Comparison of ENCODE assay signal across 1 cellular context in the genomic region with DNA sequence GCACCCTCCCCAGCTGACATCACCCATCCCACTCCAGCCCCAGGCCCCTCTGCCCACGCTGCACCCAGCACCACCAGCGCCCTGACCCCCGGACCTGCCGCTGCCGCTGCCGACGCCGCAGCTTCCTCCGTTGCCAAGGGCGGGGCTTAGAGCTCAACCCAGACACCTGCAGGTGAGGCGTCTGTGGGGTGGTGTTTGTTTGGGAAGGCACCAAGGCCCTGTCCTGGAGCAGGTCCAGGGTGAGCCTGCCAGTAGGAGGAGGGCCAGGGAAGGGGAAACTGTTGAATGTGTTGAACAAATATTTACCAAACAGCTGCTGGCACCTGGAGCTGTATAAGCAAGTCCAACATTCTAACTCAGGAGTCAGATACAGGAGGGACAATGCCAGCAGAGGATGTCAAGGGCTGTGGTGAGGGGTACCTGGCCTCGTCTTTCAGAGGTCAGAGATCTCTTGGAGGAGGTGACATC.
TF ChIP-seq lines count a peak whose summit lies in the region.

No MANE protein-coding gene starts in this region.

TF ChIP-seq in HepG2, 621 proteins besides CTCF, POLR2A, EP300 and RAD21 (continued from another document and continues in another):
- TF ChIP-seq, protein P1, sequence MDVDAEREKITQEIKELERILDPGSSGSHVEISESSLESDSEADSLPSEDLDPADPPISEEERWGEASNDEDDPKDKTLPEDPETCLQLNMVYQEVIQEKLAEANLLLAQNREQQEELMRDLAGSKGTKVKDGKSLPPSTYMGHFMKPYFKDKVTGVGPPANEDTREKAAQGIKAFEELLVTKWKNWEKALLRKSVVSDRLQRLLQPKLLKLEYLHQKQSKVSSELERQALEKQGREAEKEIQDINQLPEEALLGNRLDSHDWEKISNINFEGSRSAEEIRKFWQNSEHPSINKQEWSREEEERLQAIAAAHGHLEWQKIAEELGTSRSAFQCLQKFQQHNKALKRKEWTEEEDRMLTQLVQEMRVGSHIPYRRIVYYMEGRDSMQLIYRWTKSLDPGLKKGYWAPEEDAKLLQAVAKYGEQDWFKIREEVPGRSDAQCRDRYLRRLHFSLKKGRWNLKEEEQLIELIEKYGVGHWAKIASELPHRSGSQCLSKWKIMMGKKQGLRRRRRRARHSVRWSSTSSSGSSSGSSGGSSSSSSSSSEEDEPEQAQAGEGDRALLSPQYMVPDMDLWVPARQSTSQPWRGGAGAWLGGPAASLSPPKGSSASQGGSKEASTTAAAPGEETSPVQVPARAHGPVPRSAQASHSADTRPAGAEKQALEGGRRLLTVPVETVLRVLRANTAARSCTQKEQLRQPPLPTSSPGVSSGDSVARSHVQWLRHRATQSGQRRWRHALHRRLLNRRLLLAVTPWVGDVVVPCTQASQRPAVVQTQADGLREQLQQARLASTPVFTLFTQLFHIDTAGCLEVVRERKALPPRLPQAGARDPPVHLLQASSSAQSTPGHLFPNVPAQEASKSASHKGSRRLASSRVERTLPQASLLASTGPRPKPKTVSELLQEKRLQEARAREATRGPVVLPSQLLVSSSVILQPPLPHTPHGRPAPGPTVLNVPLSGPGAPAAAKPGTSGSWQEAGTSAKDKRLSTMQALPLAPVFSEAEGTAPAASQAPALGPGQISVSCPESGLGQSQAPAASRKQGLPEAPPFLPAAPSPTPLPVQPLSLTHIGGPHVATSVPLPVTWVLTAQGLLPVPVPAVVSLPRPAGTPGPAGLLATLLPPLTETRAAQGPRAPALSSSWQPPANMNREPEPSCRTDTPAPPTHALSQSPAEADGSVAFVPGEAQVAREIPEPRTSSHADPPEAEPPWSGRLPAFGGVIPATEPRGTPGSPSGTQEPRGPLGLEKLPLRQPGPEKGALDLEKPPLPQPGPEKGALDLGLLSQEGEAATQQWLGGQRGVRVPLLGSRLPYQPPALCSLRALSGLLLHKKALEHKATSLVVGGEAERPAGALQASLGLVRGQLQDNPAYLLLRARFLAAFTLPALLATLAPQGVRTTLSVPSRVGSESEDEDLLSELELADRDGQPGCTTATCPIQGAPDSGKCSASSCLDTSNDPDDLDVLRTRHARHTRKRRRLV (CRISPR knock-in tag; IDR thresholded peaks at IDR 0.05) = no peak
- TF ChIP-seq NFRKB (IDR thresholded peaks at IDR 0.05) = no peak
- TF ChIP-seq, protein P2, sequence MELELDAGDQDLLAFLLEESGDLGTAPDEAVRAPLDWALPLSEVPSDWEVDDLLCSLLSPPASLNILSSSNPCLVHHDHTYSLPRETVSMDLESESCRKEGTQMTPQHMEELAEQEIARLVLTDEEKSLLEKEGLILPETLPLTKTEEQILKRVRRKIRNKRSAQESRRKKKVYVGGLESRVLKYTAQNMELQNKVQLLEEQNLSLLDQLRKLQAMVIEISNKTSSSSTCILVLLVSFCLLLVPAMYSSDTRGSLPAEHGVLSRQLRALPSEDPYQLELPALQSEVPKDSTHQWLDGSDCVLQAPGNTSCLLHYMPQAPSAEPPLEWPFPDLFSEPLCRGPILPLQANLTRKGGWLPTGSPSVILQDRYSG (CRISPR knock-in tag; IDR thresholded peaks at IDR 0.05) = no peak
- TF ChIP-seq, protein P3, sequence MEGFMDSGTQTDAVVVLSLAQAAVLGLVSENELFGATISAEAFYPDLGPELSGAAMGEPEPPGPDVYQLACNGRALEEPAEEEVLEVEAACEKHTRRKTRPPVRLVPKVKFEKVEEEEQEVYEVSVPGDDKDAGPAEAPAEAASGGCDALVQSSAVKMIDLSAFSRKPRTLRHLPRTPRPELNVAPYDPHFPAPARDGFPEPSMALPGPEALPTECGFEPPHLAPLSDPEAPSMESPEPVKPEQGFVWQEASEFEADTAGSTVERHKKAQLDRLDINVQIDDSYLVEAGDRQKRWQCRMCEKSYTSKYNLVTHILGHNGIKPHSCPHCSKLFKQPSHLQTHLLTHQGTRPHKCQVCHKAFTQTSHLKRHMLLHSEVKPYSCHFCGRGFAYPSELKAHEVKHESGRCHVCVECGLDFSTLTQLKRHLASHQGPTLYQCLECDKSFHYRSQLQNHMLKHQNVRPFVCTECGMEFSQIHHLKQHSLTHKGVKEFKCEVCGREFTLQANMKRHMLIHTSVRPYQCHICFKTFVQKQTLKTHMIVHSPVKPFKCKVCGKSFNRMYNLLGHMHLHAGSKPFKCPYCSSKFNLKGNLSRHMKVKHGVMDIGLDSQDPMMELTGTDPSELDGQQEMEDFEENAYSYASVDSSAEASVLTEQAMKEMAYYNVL (CRISPR knock-in tag; IDR thresholded peaks at IDR 0.05; ENCODE audit: borderline replicate concordance) = peak; percentile 51; the same call in 1 of the 2 replicates
- TF ChIP-seq, protein P4, sequence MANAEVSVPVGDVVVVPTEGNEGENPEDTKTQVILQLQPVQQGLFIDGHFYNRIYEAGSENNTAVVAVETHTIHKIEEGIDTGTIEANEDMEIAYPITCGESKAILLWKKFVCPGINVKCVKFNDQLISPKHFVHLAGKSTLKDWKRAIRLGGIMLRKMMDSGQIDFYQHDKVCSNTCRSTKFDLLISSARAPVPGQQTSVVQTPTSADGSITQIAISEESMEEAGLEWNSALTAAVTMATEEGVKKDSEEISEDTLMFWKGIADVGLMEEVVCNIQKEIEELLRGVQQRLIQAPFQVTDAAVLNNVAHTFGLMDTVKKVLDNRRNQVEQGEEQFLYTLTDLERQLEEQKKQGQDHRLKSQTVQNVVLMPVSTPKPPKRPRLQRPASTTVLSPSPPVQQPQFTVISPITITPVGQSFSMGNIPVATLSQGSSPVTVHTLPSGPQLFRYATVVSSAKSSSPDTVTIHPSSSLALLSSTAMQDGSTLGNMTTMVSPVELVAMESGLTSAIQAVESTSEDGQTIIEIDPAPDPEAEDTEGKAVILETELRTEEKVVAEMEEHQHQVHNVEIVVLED (CRISPR knock-in tag; IDR thresholded peaks at IDR 0.05; ENCODE audit: borderline replicate concordance) = peak; percentile 51; the same call in 1 of the 2 replicates
- TF ChIP-seq HMG20B (CRISPR knock-in tag; conservative IDR thresholded peaks at IDR 0.05) = no peak; the same call in 1 of the 2 replicates
- no peak for TF ChIP-seq ZSCAN12 (CRISPR knock-in tag; IDR thresholded peaks at IDR 0.05)
- TF ChIP-seq MBD4 (IDR thresholded peaks at IDR 0.05; ENCODE audit: borderline replicate concordance, low read length) = no peak
- no peak for TF ChIP-seq SPEN (CRISPR knock-in tag; IDR thresholded peaks at IDR 0.05; ENCODE audit: low read depth)
- TF ChIP-seq ZNF230 (CRISPR knock-in tag; IDR thresholded peaks at IDR 0.05) = no peak
- TF ChIP-seq ZNF749 (CRISPR knock-in tag; IDR thresholded peaks at IDR 0.05; ENCODE audit: borderline replicate concordance) = no peak
- no peak for TF ChIP-seq SMARCC2 (IDR thresholded peaks at IDR 0.05)
- TF ChIP-seq, protein P5, sequence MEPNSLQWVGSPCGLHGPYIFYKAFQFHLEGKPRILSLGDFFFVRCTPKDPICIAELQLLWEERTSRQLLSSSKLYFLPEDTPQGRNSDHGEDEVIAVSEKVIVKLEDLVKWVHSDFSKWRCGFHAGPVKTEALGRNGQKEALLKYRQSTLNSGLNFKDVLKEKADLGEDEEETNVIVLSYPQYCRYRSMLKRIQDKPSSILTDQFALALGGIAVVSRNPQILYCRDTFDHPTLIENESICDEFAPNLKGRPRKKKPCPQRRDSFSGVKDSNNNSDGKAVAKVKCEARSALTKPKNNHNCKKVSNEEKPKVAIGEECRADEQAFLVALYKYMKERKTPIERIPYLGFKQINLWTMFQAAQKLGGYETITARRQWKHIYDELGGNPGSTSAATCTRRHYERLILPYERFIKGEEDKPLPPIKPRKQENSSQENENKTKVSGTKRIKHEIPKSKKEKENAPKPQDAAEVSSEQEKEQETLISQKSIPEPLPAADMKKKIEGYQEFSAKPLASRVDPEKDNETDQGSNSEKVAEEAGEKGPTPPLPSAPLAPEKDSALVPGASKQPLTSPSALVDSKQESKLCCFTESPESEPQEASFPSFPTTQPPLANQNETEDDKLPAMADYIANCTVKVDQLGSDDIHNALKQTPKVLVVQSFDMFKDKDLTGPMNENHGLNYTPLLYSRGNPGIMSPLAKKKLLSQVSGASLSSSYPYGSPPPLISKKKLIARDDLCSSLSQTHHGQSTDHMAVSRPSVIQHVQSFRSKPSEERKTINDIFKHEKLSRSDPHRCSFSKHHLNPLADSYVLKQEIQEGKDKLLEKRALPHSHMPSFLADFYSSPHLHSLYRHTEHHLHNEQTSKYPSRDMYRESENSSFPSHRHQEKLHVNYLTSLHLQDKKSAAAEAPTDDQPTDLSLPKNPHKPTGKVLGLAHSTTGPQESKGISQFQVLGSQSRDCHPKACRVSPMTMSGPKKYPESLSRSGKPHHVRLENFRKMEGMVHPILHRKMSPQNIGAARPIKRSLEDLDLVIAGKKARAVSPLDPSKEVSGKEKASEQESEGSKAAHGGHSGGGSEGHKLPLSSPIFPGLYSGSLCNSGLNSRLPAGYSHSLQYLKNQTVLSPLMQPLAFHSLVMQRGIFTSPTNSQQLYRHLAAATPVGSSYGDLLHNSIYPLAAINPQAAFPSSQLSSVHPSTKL (CRISPR knock-in tag; IDR thresholded peaks at IDR 0.05) = peak; percentile 81
- TF ChIP-seq, protein P6, sequence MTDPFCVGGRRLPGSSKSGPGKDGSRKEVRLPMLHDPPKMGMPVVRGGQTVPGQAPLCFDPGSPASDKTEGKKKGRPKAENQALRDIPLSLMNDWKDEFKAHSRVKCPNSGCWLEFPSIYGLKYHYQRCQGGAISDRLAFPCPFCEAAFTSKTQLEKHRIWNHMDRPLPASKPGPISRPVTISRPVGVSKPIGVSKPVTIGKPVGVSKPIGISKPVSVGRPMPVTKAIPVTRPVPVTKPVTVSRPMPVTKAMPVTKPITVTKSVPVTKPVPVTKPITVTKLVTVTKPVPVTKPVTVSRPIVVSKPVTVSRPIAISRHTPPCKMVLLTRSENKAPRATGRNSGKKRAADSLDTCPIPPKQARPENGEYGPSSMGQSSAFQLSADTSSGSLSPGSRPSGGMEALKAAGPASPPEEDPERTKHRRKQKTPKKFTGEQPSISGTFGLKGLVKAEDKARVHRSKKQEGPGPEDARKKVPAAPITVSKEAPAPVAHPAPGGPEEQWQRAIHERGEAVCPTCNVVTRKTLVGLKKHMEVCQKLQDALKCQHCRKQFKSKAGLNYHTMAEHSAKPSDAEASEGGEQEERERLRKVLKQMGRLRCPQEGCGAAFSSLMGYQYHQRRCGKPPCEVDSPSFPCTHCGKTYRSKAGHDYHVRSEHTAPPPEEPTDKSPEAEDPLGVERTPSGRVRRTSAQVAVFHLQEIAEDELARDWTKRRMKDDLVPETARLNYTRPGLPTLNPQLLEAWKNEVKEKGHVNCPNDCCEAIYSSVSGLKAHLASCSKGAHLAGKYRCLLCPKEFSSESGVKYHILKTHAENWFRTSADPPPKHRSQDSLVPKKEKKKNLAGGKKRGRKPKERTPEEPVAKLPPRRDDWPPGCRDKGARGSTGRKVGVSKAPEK (CRISPR knock-in tag; IDR thresholded peaks at IDR 0.05; ENCODE audit: borderline replicate concordance) = no peak
- peak; percentile 37; the same call in 1 of the 2 replicates for TF ChIP-seq MYC (CRISPR knock-in tag; IDR thresholded peaks at IDR 0.05; ENCODE audit: borderline replicate concordance)
- no peak for TF ChIP-seq PCBP1 (IDR thresholded peaks at IDR 0.05; ENCODE audit: borderline replicate concordance, low read depth, low read length)
- TF ChIP-seq, protein P7, sequence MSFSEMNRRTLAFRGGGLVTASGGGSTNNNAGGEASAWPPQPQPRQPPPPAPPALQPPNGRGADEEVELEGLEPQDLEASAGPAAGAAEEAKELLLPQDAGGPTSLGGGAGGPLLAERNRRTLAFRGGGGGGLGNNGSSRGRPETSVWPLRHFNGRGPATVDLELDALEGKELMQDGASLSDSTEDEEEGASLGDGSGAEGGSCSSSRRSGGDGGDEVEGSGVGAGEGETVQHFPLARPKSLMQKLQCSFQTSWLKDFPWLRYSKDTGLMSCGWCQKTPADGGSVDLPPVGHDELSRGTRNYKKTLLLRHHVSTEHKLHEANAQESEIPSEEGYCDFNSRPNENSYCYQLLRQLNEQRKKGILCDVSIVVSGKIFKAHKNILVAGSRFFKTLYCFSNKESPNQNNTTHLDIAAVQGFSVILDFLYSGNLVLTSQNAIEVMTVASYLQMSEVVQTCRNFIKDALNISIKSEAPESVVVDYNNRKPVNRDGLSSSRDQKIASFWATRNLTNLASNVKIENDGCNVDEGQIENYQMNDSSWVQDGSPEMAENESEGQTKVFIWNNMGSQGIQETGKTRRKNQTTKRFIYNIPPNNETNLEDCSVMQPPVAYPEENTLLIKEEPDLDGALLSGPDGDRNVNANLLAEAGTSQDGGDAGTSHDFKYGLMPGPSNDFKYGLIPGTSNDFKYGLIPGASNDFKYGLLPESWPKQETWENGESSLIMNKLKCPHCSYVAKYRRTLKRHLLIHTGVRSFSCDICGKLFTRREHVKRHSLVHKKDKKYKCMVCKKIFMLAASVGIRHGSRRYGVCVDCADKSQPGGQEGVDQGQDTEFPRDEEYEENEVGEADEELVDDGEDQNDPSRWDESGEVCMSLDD (CRISPR knock-in tag; IDR thresholded peaks at IDR 0.05; ENCODE audit: borderline replicate concordance) = peak; percentile 14; the same call in 1 of the 2 replicates
- no peak for TF ChIP-seq ZNF678 (CRISPR knock-in tag; IDR thresholded peaks at IDR 0.05)
- TF ChIP-seq KDM5B (CRISPR knock-in tag; IDR thresholded peaks at IDR 0.05; ENCODE audit: borderline replicate concordance) = no peak
- TF ChIP-seq WIZ (CRISPR knock-in tag; IDR thresholded peaks at IDR 0.05) = no peak
- TF ChIP-seq ZNF773 (CRISPR knock-in tag; IDR thresholded peaks at IDR 0.05; ENCODE audit: borderline replicate concordance) = no peak
- TF ChIP-seq, protein P8, sequence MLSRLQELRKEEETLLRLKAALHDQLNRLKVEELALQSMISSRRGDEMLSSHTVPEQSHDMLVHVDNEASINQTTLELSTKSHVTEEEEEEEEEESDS (CRISPR knock-in tag; IDR thresholded peaks at IDR 0.05; ENCODE audit: borderline replicate concordance) = no peak
- TF ChIP-seq, protein P9, sequence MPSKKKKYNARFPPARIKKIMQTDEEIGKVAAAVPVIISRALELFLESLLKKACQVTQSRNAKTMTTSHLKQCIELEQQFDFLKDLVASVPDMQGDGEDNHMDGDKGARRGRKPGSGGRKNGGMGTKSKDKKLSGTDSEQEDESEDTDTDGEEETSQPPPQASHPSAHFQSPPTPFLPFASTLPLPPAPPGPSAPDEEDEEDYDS (CRISPR knock-in tag; IDR thresholded peaks at IDR 0.05) = peak; percentile 34; the same call in 1 of the 2 replicates
- 0 out of 2 replicates have a peak, but pooled peaks have one; percentile 40 for TF ChIP-seq SALL2 (CRISPR knock-in tag; IDR thresholded peaks at IDR 0.05)
- TF ChIP-seq JUNB (CRISPR knock-in tag; IDR thresholded peaks at IDR 0.05; ENCODE audit: borderline replicate concordance) = 0 out of 2 replicates have a peak, but pooled peaks have one; percentile 40
- TF ChIP-seq CEBPB (IDR thresholded peaks at IDR 0.05; ENCODE audit: borderline replicate concordance, low read depth, low read length) = no peak
- no peak for TF ChIP-seq EHMT2 (IDR thresholded peaks at IDR 0.05; ENCODE audit: borderline replicate concordance, low read depth, low read length)
- TF ChIP-seq RARA (CRISPR knock-in tag; IDR thresholded peaks at IDR 0.05) = peak; percentile 82
- no peak for TF ChIP-seq CAMTA2 (CRISPR knock-in tag; IDR thresholded peaks at IDR 0.05; ENCODE audit: borderline replicate concordance)
- TF ChIP-seq HNRNPLL (IDR thresholded peaks at IDR 0.05; ENCODE audit: low read depth, low read length, poor library complexity, severe bottlenecking) = peak; percentile 16
